Comparison of ENCODE assay signal across 10 cellular contexts in genomic region chr2:240569998-240570530, GRCh38. TPM values are rescaled to one million over a fixed set of nuclear protein-coding genes. Genes with fewer than 3 reads are reported as not detected.
DNase-seq lines count a peak whose midpoint lies in the region; ATAC-seq and TF ChIP-seq lines count a peak whose summit lies in the region.
"Had no signal": no experiment of that assay in that cellular context is flagged by ENCODE, and none has a peak within 500 bp of the region (broad histone marks: within the 10 kb centered on the region; RNA-seq: fewer than 3 reads in every experiment).

No MANE protein-coding gene starts in this region.

- no peak overlapping the region for H3K9ac ChIP-seq in mammary epithelial cell (ENCODE audit: insufficient read depth, low read length)

- no peaks in the 10 kb centered on the region for H4K20me1 ChIP-seq in mammary epithelial cell (ENCODE audit: insufficient read depth, low read length)

- H3K27me3 ChIP-seq in mammary epithelial cell (ENCODE audit: insufficient read depth, low read length) (no peaks in the 10 kb centered on the region), mononuclear cell (ENCODE audit: insufficient read depth, low read length) (no peaks in the 10 kb centered on the region)

- no peak for TF ChIP-seq CTCF in MCF 10A (IDR thresholded peaks at IDR 0.05; ENCODE audit: unreplicated experiment)
- no peak for TF ChIP-seq CTCF in mammary epithelial cell (conservative IDR thresholded peaks at IDR 0.05 in 1 of 2, IDR thresholded peaks at IDR 0.05 in 1 of 2; ENCODE audit: extremely low read depth in 1 of 2, insufficient read depth in 1 of 2, low read depth in 1 of 2, low read length in 2 of 2)

- H3K27ac Mint-ChIP-seq in MCF 10A (ENCODE audit: low read depth, unreplicated experiment): no peak overlapping the region
- peak overlapping the region; percentile 51 for H3K27ac Mint-ChIP-seq in activated naive CD8-positive, alpha-beta T cell treated with anti-CD3 and anti-CD28 coated beads, Interleukin-2, amount 10 ng/mL, durations not matched to agents 7 days and 5 days

- no peak overlapping the region for H3K4me2 ChIP-seq in mammary epithelial cell (ENCODE audit: insufficient read depth, low read depth, low read length)

- H3K4me3 Mint-ChIP-seq in MCF 10A (ENCODE audit: unreplicated experiment): peak overlapping the region; percentile 78
- H3K4me3 Mint-ChIP-seq in activated naive CD8-positive, alpha-beta T cell treated with anti-CD3 and anti-CD28 coated beads, Interleukin-2, amount 10 ng/mL, durations not matched to agents 7 days and 5 days: peak overlapping the region; percentile 92

- 96% methylated on average over 9 of the region's 15 CpGs for WGBS in mammary epithelial cell (ENCODE audit: low coverage, missing lambda C conversion rate)

- H3K4me1 ChIP-seq in mammary epithelial cell (ENCODE audit: insufficient read depth, low read length) (peaks cover 38% of the 10 kb centered on the region), mononuclear cell (ENCODE audit: insufficient read depth, low read length) (peaks cover 58% of the 10 kb centered on the region)

- ATAC-seq in activated naive CD8-positive, alpha-beta T cell treated with anti-CD3 and anti-CD28 coated beads, Interleukin-2, amount 10 ng/mL, durations not matched to agents 7 days and 5 days (ENCODE audit: low read depth): no peak

- in situ Hi-C loops in mammary epithelial cell (cut with MboI; ENCODE audit: low sequenced_read_pairs in 2 of 2): no loop called here

- POLR2A ChIA-PET in MCF 10A (lab: Yijun Ruan, JAX): interaction anchor here (2.1 kb wide), 2 partner anchors 9 kb away, joined by 21 to 48 read pairs; partner anchors contain the start of gene DUSP28
- POLR2A ChIA-PET in activated naive CD8-positive, alpha-beta T cell treated with anti-CD3 and anti-CD28 coated beads, Interleukin-2, amount 10 ng/mL, durations not matched to agents 7 days and 5 days (lab: Charles Lee): interaction anchor here (1.8 to 7.5 kb wide), 2 partner anchors 9 to 14 kb away, joined by 13 to 178 read pairs; partner anchors contain the start of genes CAPN10 and DUSP28

- H3K27ac ChIP-seq in mammary epithelial cell (ENCODE audit: insufficient read depth, low read depth, low read length): no peak overlapping the region

- dilution Hi-C loops in mammary epithelial cell (cut with HindIII; ENCODE audit: low sequenced_read_pairs): no loop called here

- H3K9me3 Mint-ChIP-seq in MCF 10A (ENCODE audit: unreplicated experiment): no peaks in the 10 kb centered on the region
- no peaks in the 10 kb centered on the region for H3K9me3 Mint-ChIP-seq in activated naive CD8-positive, alpha-beta T cell treated with anti-CD3 and anti-CD28 coated beads, Interleukin-2, amount 10 ng/mL, durations not matched to agents 7 days and 5 days

- H3K79me2 ChIP-seq in mammary epithelial cell (ENCODE audit: insufficient read depth, low read length): peaks cover 10% of the 10 kb centered on the region

- CTCF ChIA-PET in MCF 10A (lab: Yijun Ruan, JAX) (no interaction called here), mammary epithelial cell (lab: Charles Lee; ENCODE audit: low non-redundant PET) (no interaction called here)

- no peak overlapping the region for H2AFZ ChIP-seq in mammary epithelial cell (ENCODE audit: low read depth, low read length)

- H3K9me3 ChIP-seq in mammary epithelial cell (replicated peaks; ENCODE audit: insufficient read depth, low read length) (no peaks in the 10 kb centered on the region), mononuclear cell (ENCODE audit: low read depth, low read length) (no peaks in the 10 kb centered on the region)
- H3K9me3 ChIP-seq: Caco-2 had no signal

- DNase-seq in MCF 10A (ENCODE audit: unreplicated experiment): no peak
- DNase-seq in mammary epithelial cell: no peak
- DNase-seq in activated naive CD8-positive, alpha-beta T cell treated with anti-CD3 and anti-CD28 coated beads, Interleukin-2, amount 10 ng/mL, durations not matched to agents 7 days and 5 days: peak; percentile 37
- peak; percentile 46 for DNase-seq in ureter (ENCODE audit: low spot score)
- DNase-seq in NCI-H82 treated with DMSO at 0.1 percent for 48 hours (lab: John Stamatoyannopoulos, UW; ENCODE audit: unreplicated experiment): no peak
- no peak for DNase-seq in EL
- no peak for DNase-seq in mesenteric fat pad (ENCODE audit: low spot score)
- DNase-seq: NCI-H1436 treated with DMSO at 0.1 percent for 48 hours had no signal

- no peaks in the 10 kb centered on the region for H3K27me3 Mint-ChIP-seq in MCF 10A (ENCODE audit: insufficient read depth, unreplicated experiment)
- H3K27me3 Mint-ChIP-seq in activated naive CD8-positive, alpha-beta T cell treated with anti-CD3 and anti-CD28 coated beads, Interleukin-2, amount 10 ng/mL, durations not matched to agents 7 days and 5 days: no peaks in the 10 kb centered on the region

- no peaks in the 10 kb centered on the region for H3K36me3 ChIP-seq in mammary epithelial cell (ENCODE audit: insufficient read depth, low read length)

- peak overlapping the region in 1 of 3 experiments; percentile 10 for H3K4me3 ChIP-seq in mammary epithelial cell (replicated peaks in 1 of 3; ENCODE audit: insufficient read depth in 1 of 3, low read depth in 2 of 3, low read length in 3 of 3)
- H3K4me3 ChIP-seq in mononuclear cell (ENCODE audit: low read length): peak overlapping the region; percentile 57

- no TSS peak for BruUV-seq in MCF 10A (replicated peaks; lab: Mats Ljungman, UMichigan)
- no TSS peak for BruUV-seq in mammary epithelial cell (replicated peaks; lab: Mats Ljungman, UMichigan)

- intact Hi-C loops in MCF 10A (cut with micrococcal nuclease) (loop anchor here (5.0 kb wide), 1 partner anchor 58 kb away; no protein-coding TSS in a partner anchor), mammary epithelial cell (cut with micrococcal nuclease) (loop anchor here (5.0 to 10.0 kb wide), 3 partner anchors 118 to 338 kb away; partner anchors contain the start of gene GPC1)

- peaks cover 4% of the 10 kb centered on the region for H3K36me3 Mint-ChIP-seq in MCF 10A (ENCODE audit: insufficient read depth, unreplicated experiment)
- peaks cover 5% of the 10 kb centered on the region for H3K36me3 Mint-ChIP-seq in activated naive CD8-positive, alpha-beta T cell treated with anti-CD3 and anti-CD28 coated beads, Interleukin-2, amount 10 ng/mL, durations not matched to agents 7 days and 5 days

- H3K4me1 Mint-ChIP-seq in MCF 10A (ENCODE audit: insufficient read depth, unreplicated experiment): peaks cover 20% of the 10 kb centered on the region
- peaks cover 27% of the 10 kb centered on the region for H3K4me1 Mint-ChIP-seq in activated naive CD8-positive, alpha-beta T cell treated with anti-CD3 and anti-CD28 coated beads, Interleukin-2, amount 10 ng/mL, durations not matched to agents 7 days and 5 days

RNA-seq across cellular contexts. Expression of gene RNPEPL1, which starts 1.8 kb away (rescaled TPM):
- total RNA-seq in MCF 10A (2022): 31.5 and 33.7 TPM in 2 replicates
- 10 to 100 TPM; 12.5 to 40.6 TPM for total RNA-seq in mammary epithelial cell
- polyA plus RNA-seq in mammary epithelial cell: 12.8 TPM
- polyA minus RNA-seq in mammary epithelial cell: 42.5 TPM
- 100 to 1,000 TPM; 124 TPM for total RNA-seq in activated naive CD8-positive, alpha-beta T cell treated with anti-CD3 and anti-CD28 coated beads, Interleukin-2, amount 10 ng/mL, durations not matched to agents 7 days and 5 days
- total RNA-seq in mononuclear cell: 41.1 TPM
- total RNA-seq in ureter: 57.3 TPM
- total RNA-seq in mesenteric fat pad: 69.9 TPM

RNA-seq across cellular contexts. Expression of gene DUSP28, which starts 9.9 kb away (rescaled TPM):
- 3.8 and 5.2 TPM in 2 replicates for total RNA-seq in MCF 10A (2022)
- 1 to 10 TPM; 2.8 to 3.2 TPM for total RNA-seq in mammary epithelial cell
- polyA plus RNA-seq in mammary epithelial cell: 2.6 TPM
- 0.62 TPM for polyA minus RNA-seq in mammary epithelial cell
- 10 to 100 TPM; 12.3 to 13.8 TPM for total RNA-seq in activated naive CD8-positive, alpha-beta T cell treated with anti-CD3 and anti-CD28 coated beads, Interleukin-2, amount 10 ng/mL, durations not matched to agents 7 days and 5 days
- 12.1 TPM for total RNA-seq in mononuclear cell
- 6.2 TPM for total RNA-seq in ureter
- 3.8 TPM for total RNA-seq in mesenteric fat pad

RNA-seq across cellular contexts. Expression of gene ANKMY1, which starts 12.3 kb away (rescaled TPM):
- total RNA-seq in MCF 10A (2022): 19.5 and 22.2 TPM in 2 replicates
- total RNA-seq in mammary epithelial cell: 10 to 100 TPM in 1 of 2 donors, 1 to 10 TPM in 1; 7.7 to 11.7 TPM
- 4.1 TPM for polyA plus RNA-seq in mammary epithelial cell
- 5.7 TPM for polyA minus RNA-seq in mammary epithelial cell
- 10 to 100 TPM; 50.9 to 53.2 TPM for total RNA-seq in activated naive CD8-positive, alpha-beta T cell treated with anti-CD3 and anti-CD28 coated beads, Interleukin-2, amount 10 ng/mL, durations not matched to agents 7 days and 5 days
- total RNA-seq in mononuclear cell: 24.1 TPM
- 52.8 TPM for total RNA-seq in ureter
- 11.4 TPM for total RNA-seq in mesenteric fat pad

RNA-seq across cellular contexts. Expression of gene CAPN10, which starts 16.5 kb away (rescaled TPM):
- total RNA-seq in MCF 10A (2022) (27.6 and 35.2 TPM in 2 replicates), mammary epithelial cell (10 to 100 TPM; 16.0 to 27.7 TPM), mononuclear cell (18.2 TPM), ureter (34.4 TPM), mesenteric fat pad (18.2 TPM)
- polyA plus RNA-seq in mammary epithelial cell: 8.9 TPM
- polyA minus RNA-seq in mammary epithelial cell: 4.7 TPM
- total RNA-seq in activated naive CD8-positive, alpha-beta T cell treated with anti-CD3 and anti-CD28 coated beads, Interleukin-2, amount 10 ng/mL, durations not matched to agents 7 days and 5 days: 10 to 100 TPM; 72.3 to 74.2 TPM

RNA-seq across cellular contexts. Expression of gene GPR35, which starts 55.2 kb away (rescaled TPM):
- total RNA-seq in MCF 10A (2022) (0.42 and 0.81 TPM in 2 replicates), mammary epithelial cell (under 1 TPM; 0.17 to 0.28 TPM), mononuclear cell (40.8 TPM), ureter (1.6 TPM), mesenteric fat pad (1.9 TPM)
- polyA plus RNA-seq in mammary epithelial cell: 0.06 TPM
- polyA minus RNA-seq in mammary epithelial cell: 2.1 TPM
- 10 to 100 TPM; 19.2 to 19.3 TPM for total RNA-seq in activated naive CD8-positive, alpha-beta T cell treated with anti-CD3 and anti-CD28 coated beads, Interleukin-2, amount 10 ng/mL, durations not matched to agents 7 days and 5 days

Comparison
In these comparisons a context has a peak if more than half of its experiments do, and no peak if none do; other contexts are left out.
1. DNase-seq: peak in activated naive CD8-positive, alpha-beta T cell treated with anti-CD3 and anti-CD28 coated beads, Interleukin-2, amount 10 ng/mL, durations not matched to agents 7 days and 5 days (single experiment) and ureter (single experiment); none in MCF 10A (single experiment), mammary epithelial cell (single experiment), NCI-H82 treated with DMSO at 0.1 percent for 48 hours (single experiment), EL (single experiment) and mesenteric fat pad (single experiment).